7 cellular contexts compared by ENCODE assay signal in genomic region chr2:208266641-208267335, GRCh38. TPM values are rescaled to one million over a fixed set of nuclear protein-coding genes. Genes with fewer than 3 reads are reported as not detected.
DNase-seq lines count a peak whose midpoint lies in the region; ATAC-seq and TF ChIP-seq lines count a peak whose summit lies in the region.

No MANE protein-coding gene starts in this region.

- no peak for TF ChIP-seq POLR2A in gastrocnemius medialis (IDR thresholded peaks at IDR 0.05)

- H3K4me3 Mint-ChIP-seq in T-helper 17 cell, result peak overlapping the region; percentile 98

- DNase-seq in T-helper 17 cell, result no peak
- DNase-seq in fibroblast of villous mesenchyme (ENCODE audit: low read depth), result peak; percentile 49
- DNase-seq in gastrocnemius medialis, result no peak
- no peak for DNase-seq in NCI-H187 treated with DMSO at 0.1 percent for 48 hours (lab: John Stamatoyannopoulos, UW)
- DNase-seq in hypothalamus (lab: John Stamatoyannopoulos, UW), result no peak

- TF ChIP-seq CTCF in fibroblast of villous mesenchyme (IDR thresholded peaks at IDR 0.05; ENCODE audit: insufficient read depth, low read depth, low read length) (no peak), gastrocnemius medialis (IDR thresholded peaks at IDR 0.05 in 4 of 5, conservative IDR thresholded peaks at IDR 0.05 in 1 of 5) (no peak)

- H3K36me3 Mint-ChIP-seq in T-helper 17 cell (ENCODE audit: low read depth), result peaks cover 4% of the 10 kb centered on the region

- H3K27ac Mint-ChIP-seq in T-helper 17 cell, result peak overlapping the region; percentile 96

- in situ Hi-C loops in gastrocnemius medialis (cut with MboI; ENCODE audit: low sequenced_read_pairs in 4 of 4), result loop anchor here in 2 of 4 donors (25.0 kb wide), 2 partner anchors 654 to 729 kb away; partner anchors contain the start of gene CREB1 (in 1 of the 2)

- no peaks in the 10 kb centered on the region for H3K36me3 ChIP-seq in gastrocnemius medialis

- H3K27ac ChIP-seq in gastrocnemius medialis, result peak overlapping the region; percentile 91 to 100 (median 98)

- H3K9me3 ChIP-seq in T-helper 17 cell (ENCODE audit: control insufficient read depth, low read length, poor library complexity, severe bottlenecking) (no peaks in the 10 kb centered on the region), gastrocnemius medialis (no peaks in the 10 kb centered on the region)

- H3K4me1 Mint-ChIP-seq in T-helper 17 cell, result peaks cover 33% of the 10 kb centered on the region

- intact Hi-C loops in gastrocnemius medialis (cut with DNase I; ENCODE audit: low total_unique reads), result loop anchor here (1.0 to 10.0 kb wide), 5 partner anchors 11 to 737 kb away; partner anchors contain the start of genes CCNYL1, CREB1 and IDH1

- ATAC-seq in GM18868 (IDR thresholded peaks at IDR 0.05; ENCODE audit: unreplicated experiment) (peak; percentile 1), HG02759 (IDR thresholded peaks at IDR 0.05; ENCODE audit: unreplicated experiment) (peak; percentile 6), T-helper 17 cell (peak; percentile 12), gastrocnemius medialis (no peak)

- peak overlapping the region; percentile 86 for H3K4me3 ChIP-seq in fibroblast of villous mesenchyme (ENCODE audit: low read depth, low read length)
- peak overlapping the region; percentile 71 to 97 (median 96) for H3K4me3 ChIP-seq in gastrocnemius medialis

- H3K4me1 ChIP-seq in gastrocnemius medialis, result peaks cover 33 to 39% of the 10 kb centered on the region in 2 donors

- H3K27me3 Mint-ChIP-seq in T-helper 17 cell, result no peaks in the 10 kb centered on the region

- no peaks in the 10 kb centered on the region for H3K27me3 ChIP-seq in gastrocnemius medialis

RNA-seq across cellular contexts. Expression of gene PIKFYVE, which starts 0.7 kb away (rescaled TPM):
- 10 to 100 TPM; 34.5 to 41.5 TPM for total RNA-seq in T-helper 17 cell
- 36.1 and 46.6 TPM in 2 replicates for total RNA-seq in fibroblast of villous mesenchyme
- 10 to 100 TPM; 14.0 to 23.9 (median 17.9) TPM for total RNA-seq in gastrocnemius medialis

RNA-seq across cellular contexts. Expression of gene IDH1, which starts 11.9 kb away (rescaled TPM):
- 1 to 10 TPM; 3.5 to 5.8 TPM for total RNA-seq in T-helper 17 cell
- 203 and 215 TPM in 2 replicates for total RNA-seq in fibroblast of villous mesenchyme
- 10 to 100 TPM; 11.2 to 39.0 (median 15.0) TPM for total RNA-seq in gastrocnemius medialis

Comparison
In these comparisons a context has a peak if more than half of its experiments do, and no peak if none do; other contexts are left out.
1. ATAC-seq: peak in GM18868 (single experiment), HG02759 (single experiment) and T-helper 17 cell (single experiment); none in gastrocnemius medialis (0 of 2).